9 cellular contexts compared by ENCODE assay signal in genomic region chr1:207838156-207839082, GRCh38.
DNase-seq lines count a peak whose midpoint lies in the region; ATAC-seq, FAIRE-seq and TF ChIP-seq lines count a peak whose summit lies in the region.
"Had no signal": no experiment of that assay in that cellular context is flagged by ENCODE, and none has a peak within 500 bp of the region (broad histone marks: within the 10 kb centered on the region; RNA-seq: fewer than 3 reads in every experiment).

No MANE protein-coding gene starts in this region.

- CTCF ChIA-PET in HepG2 (lab: Yijun Ruan, JAX; ENCODE audit: low intra/inter-chr PET ratio, low total read pairs) = no interaction called here

- TF ChIP-seq CTCF in right lobe of liver (IDR thresholded peaks at IDR 0.05) (no peak), HepG2 (CRISPR knock-in tag; IDR thresholded peaks at IDR 0.05) (no peak)

- TF ChIP-seq POLR2A in right lobe of liver (IDR thresholded peaks at IDR 0.05) (no peak), HepG2 (IDR thresholded peaks at IDR 0.05; ENCODE audit: insufficient read depth in 1 of 2, low read depth in 2 of 2, low read length in 2 of 2) (no peak)

- TF ChIP-seq EP300 in HepG2 (IDR thresholded peaks at IDR 0.05; ENCODE audit: low read depth in 2 of 2, low read length in 2 of 2) = no peak
- TF ChIP-seq EP300 in HepG2 (CRISPR knock-in tag; IDR thresholded peaks at IDR 0.05; ENCODE audit: borderline replicate concordance) = no peak

- H3K4me1 ChIP-seq in right lobe of liver (no peaks in the 10 kb centered on the region), HepG2 (ENCODE audit: insufficient read depth, low read length) (peaks cover 8% of the 10 kb centered on the region; the same call in 1 of the 2 replicates)

- DNase-seq in right lobe of liver (no peak), HepG2 (ENCODE audit: low spot score) (no peak), head of caudate nucleus (peak in 41 of 42 donors; percentile 50 to 91 (median 76)), occipital lobe (lab: John Stamatoyannopoulos, UW) (peak; percentile 62), NCI-H187 treated with DMSO at 0.1 percent for 48 hours (lab: John Stamatoyannopoulos, UW) (no peak), NCI-H2196 (lab: John Stamatoyannopoulos, UW; ENCODE audit: unreplicated experiment) (no peak)

- H2AFZ ChIP-seq in HepG2 (ENCODE audit: low read length) = no peak overlapping the region

- no peak for FAIRE-seq in HepG2 (lab: Jason Lieb, UNC)

- intact Hi-C loops in right lobe of liver (cut with DNase I) (no loop called here), HepG2 (cut with micrococcal nuclease; ENCODE audit: unreplicated experiment) (no loop called here), head of caudate nucleus (cut with DNase I) (no loop called here)

- no peak overlapping the region for H3K4me2 ChIP-seq in HepG2 (ENCODE audit: low read depth, low read length)

- no peaks in the 10 kb centered on the region for H3K79me2 ChIP-seq in HepG2 (ENCODE audit: insufficient read depth, low read length)

- peak; percentile 12 to 54 (median 28) for ATAC-seq in right lobe of liver
- ATAC-seq in HepG2 = no peak
- no peak for ATAC-seq in GM18502 (IDR thresholded peaks at IDR 0.05; ENCODE audit: poor library complexity, unreplicated experiment)
- no peak for ATAC-seq in GM21619 (IDR thresholded peaks at IDR 0.05; ENCODE audit: unreplicated experiment)

- H3K27me3 ChIP-seq in right lobe of liver (no peaks in the 10 kb centered on the region), HepG2 (ENCODE audit: control insufficient read depth in 1 of 2, insufficient read depth in 2 of 2, low read length in 2 of 2) (no peaks in the 10 kb centered on the region)

- H3K27ac ChIP-seq in right lobe of liver (no peak overlapping the region), HepG2 (ENCODE audit: extremely low read length, insufficient read depth, low read length) (no peak overlapping the region)
- H3K27ac ChIP-seq: SK-N-MC had no signal

- no TSS peak for BruUV-seq in HepG2 (replicated peaks; lab: Mats Ljungman, UMichigan)

- H3K9ac ChIP-seq in HepG2 (ENCODE audit: insufficient read depth, low read depth, low read length) = no peak overlapping the region

- H3K4me3 ChIP-seq in right lobe of liver = no peak overlapping the region
- H3K4me3 ChIP-seq in HepG2 (replicated peaks in 1 of 3; ENCODE audit: insufficient read depth in 1 of 3, low read depth in 2 of 3, low read length in 3 of 3) = no peak overlapping the region
- H3K4me3 ChIP-seq: SK-N-MC had no signal

- no peak for TF ChIP-seq RAD21 in HepG2 (CRISPR knock-in tag; IDR thresholded peaks at IDR 0.05)

- 77% methylated on average over 9 of the region's 15 CpGs for WGBS in right lobe of liver (ENCODE audit: insufficient coverage, low coverage, low lambda C conversion rate, missing lambda C conversion rate)
- 96% methylated on average over 14 of the region's 15 CpGs for WGBS in HepG2 (ENCODE audit: low lambda C conversion rate)

- in situ Hi-C loops in HepG2 (cut with HindIII; ENCODE audit: extremely low pct_ligation_motif_present, low pct_unique_long_range_greater_than_20kb) = no loop called here

- no peaks in the 10 kb centered on the region for H3K9me3 ChIP-seq in right lobe of liver
- H3K9me3 ChIP-seq in HepG2 (ENCODE audit: low read length) = no peaks in the 10 kb centered on the region

- POLR2A ChIA-PET in HepG2 (lab: Yijun Ruan, JAX) = no interaction called here

- H4K20me1 ChIP-seq in HepG2 (ENCODE audit: insufficient read depth, low read length) = no peaks in the 10 kb centered on the region

- H3K36me3 ChIP-seq in right lobe of liver (no peaks in the 10 kb centered on the region), HepG2 (replicated peaks in 1 of 2; ENCODE audit: control insufficient read depth in 1 of 2, insufficient read depth in 2 of 2, low read length in 2 of 2) (no peaks in the 10 kb centered on the region)

TF ChIP-seq in HepG2, 621 proteins besides CTCF, POLR2A, EP300 and RAD21:
- TF ChIP-seq HNRNPL (IDR thresholded peaks at IDR 0.05; ENCODE audit: low read depth, low read length) = no peak
- no peak for TF ChIP-seq ZNF251 (CRISPR knock-in tag; IDR thresholded peaks at IDR 0.05)
- TF ChIP-seq BRD4 (CRISPR knock-in tag; IDR thresholded peaks at IDR 0.05) = no peak
- TF ChIP-seq TBP (CRISPR knock-in tag; IDR thresholded peaks at IDR 0.05) = no peak
- no peak for TF ChIP-seq MAFF (IDR thresholded peaks at IDR 0.05; ENCODE audit: low read depth, low read length)
- no peak for TF ChIP-seq ZNF674 (CRISPR knock-in tag; IDR thresholded peaks at IDR 0.05; ENCODE audit: low read depth)

Comparison
In these comparisons a context has a peak if more than half of its experiments do, and no peak if none do; other contexts are left out.
1. ATAC-seq: peak in right lobe of liver (4 of 4); none in HepG2 (single experiment), GM18502 (single experiment) and GM21619 (single experiment).
2. DNase-seq: peak in head of caudate nucleus (41 of 42) and occipital lobe (single experiment); none in right lobe of liver (0 of 3), HepG2 (single experiment), NCI-H187 treated with DMSO at 0.1 percent for 48 hours (single experiment) and NCI-H2196 (single experiment).